ENCODE assay signal across 8 cellular contexts in the genomic region with DNA sequence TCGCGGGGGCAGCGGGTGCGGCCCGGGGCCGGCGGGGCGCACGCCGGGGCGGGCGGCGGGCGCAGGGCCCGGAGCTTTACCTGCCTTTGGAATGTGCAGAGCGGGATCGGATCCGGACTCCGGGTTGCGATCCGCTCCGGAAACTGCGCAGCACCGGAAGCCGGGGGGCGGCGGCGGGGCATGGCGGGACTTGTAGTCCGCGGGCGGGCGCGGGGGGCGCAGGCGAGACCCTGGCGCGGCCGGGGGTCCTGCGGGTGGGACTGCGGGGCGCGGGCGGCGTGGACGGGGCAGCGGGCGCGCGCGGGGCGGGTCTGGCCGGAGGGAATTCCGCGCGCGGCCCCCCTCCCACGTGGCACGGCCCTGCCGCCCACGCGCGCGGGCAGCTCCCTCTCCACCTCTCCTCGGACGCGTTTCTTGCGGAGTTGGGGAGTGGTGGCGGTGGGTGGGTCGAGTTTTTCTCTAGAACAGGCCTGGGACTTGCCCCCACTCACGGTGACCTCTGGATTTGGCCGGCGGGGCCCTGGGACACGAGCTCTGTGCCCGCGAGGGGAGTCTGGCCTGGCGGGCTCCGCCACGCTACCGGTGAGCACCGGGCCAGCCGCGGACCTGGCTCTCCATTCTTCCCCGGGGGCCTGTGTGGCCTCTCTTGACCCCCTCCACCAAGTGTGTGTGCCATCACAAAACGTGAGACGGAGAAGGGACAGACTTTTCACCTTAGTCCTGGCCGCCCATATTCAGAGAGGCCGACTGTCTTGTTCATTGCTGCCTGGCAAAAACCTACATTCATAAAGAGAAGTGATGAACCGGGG. TPM values are rescaled to one million over a fixed set of nuclear protein-coding genes. Genes with fewer than 3 reads are reported as not detected.
DNase-seq lines count a peak whose midpoint lies in the region; ATAC-seq and TF ChIP-seq lines count a peak whose summit lies in the region.

A gene with protein sequence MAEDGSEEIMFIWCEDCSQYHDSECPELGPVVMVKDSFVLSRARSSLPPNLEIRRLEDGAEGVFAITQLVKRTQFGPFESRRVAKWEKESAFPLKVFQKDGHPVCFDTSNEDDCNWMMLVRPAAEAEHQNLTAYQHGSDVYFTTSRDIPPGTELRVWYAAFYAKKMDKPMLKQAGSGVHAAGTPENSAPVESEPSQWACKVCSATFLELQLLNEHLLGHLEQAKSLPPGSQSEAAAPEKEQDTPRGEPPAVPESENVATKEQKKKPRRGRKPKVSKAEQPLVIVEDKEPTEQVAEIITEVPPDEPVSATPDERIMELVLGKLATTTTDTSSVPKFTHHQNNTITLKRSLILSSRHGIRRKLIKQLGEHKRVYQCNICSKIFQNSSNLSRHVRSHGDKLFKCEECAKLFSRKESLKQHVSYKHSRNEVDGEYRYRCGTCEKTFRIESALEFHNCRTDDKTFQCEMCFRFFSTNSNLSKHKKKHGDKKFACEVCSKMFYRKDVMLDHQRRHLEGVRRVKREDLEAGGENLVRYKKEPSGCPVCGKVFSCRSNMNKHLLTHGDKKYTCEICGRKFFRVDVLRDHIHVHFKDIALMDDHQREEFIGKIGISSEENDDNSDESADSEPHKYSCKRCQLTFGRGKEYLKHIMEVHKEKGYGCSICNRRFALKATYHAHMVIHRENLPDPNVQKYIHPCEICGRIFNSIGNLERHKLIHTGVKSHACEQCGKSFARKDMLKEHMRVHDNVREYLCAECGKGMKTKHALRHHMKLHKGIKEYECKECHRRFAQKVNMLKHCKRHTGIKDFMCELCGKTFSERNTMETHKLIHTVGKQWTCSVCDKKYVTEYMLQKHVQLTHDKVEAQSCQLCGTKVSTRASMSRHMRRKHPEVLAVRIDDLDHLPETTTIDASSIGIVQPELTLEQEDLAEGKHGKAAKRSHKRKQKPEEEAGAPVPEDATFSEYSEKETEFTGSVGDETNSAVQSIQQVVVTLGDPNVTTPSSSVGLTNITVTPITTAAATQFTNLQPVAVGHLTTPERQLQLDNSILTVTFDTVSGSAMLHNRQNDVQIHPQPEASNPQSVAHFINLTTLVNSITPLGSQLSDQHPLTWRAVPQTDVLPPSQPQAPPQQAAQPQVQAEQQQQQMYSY (minus strand): TSS at position 155 of the 809 bp plus-strand sequence. CDS start 18,981 bp downstream, outside the sequence.

- no peaks in the 10 kb centered on the region for H3K9me3 ChIP-seq in esophagus (ENCODE audit: control insufficient read depth in 2 of 2, insufficient read depth in 1 of 2, low read depth in 1 of 2, low read length in 1 of 2)

- no peaks in the 10 kb centered on the region for H3K27me3 Mint-ChIP-seq in activated T-cell treated with anti-CD3 and anti-CD28 coated beads, Interleukin-2, amount 50 U/mL, for 24 hours

- H3K9me3 Mint-ChIP-seq in activated T-cell treated with anti-CD3 and anti-CD28 coated beads, Interleukin-2, amount 50 U/mL, for 24 hours: no peaks in the 10 kb centered on the region

- H3K27me3 ChIP-seq in esophagus (ENCODE audit: control insufficient read depth in 1 of 2, insufficient read depth in 2 of 2, low read length in 2 of 2): no peaks in the 10 kb centered on the region

- H3K27ac ChIP-seq in esophagus (ENCODE audit: low read depth in 2 of 2, low read length in 1 of 2): peak within 1 kb of the TSS; percentile 88

- peaks cover 0 to 3% of the 10 kb centered on the region in 2 donors for H3K4me1 ChIP-seq in esophagus (ENCODE audit: control insufficient read depth in 2 of 2, insufficient read depth in 2 of 2, low read length in 1 of 2)

- peaks cover 34% of the 10 kb centered on the region for H3K4me1 Mint-ChIP-seq in activated T-cell treated with anti-CD3 and anti-CD28 coated beads, Interleukin-2, amount 50 U/mL, for 24 hours (ENCODE audit: low read depth)

- H3K36me3 Mint-ChIP-seq in activated T-cell treated with anti-CD3 and anti-CD28 coated beads, Interleukin-2, amount 50 U/mL, for 24 hours (ENCODE audit: low read depth): peaks cover 33% of the 10 kb centered on the region

- whole genome bisulfite sequencing in esophagus, 2 donors: 1 to 2% methylated on average over 40 to 89 of the region's 89 CpGs

- H3K4me3 ChIP-seq in esophagus (ENCODE audit: low read depth in 1 of 2, low read length in 2 of 2): peak within 1 kb of the TSS; percentile 65 to 93

- peak; percentile 54 for ATAC-seq in GM19455 (IDR thresholded peaks at IDR 0.05; ENCODE audit: unreplicated experiment)

- H3K36me3 ChIP-seq in esophagus (ENCODE audit: control insufficient read depth in 2 of 2, insufficient read depth in 2 of 2, low read length in 1 of 2): peaks cover 0 to 7% of the 10 kb centered on the region in 2 donors

- peak within 1 kb of the TSS; percentile 85 for H3K4me3 Mint-ChIP-seq in activated T-cell treated with anti-CD3 and anti-CD28 coated beads, Interleukin-2, amount 50 U/mL, for 24 hours

- DNase-seq in COLO829 (ENCODE audit: low spot score) (peak; percentile 74), HS-27A (ENCODE audit: low read depth) (peak; percentile 26), myocyte (ENCODE audit: low read depth) (peak; percentile 83)
- peak; percentile 93 for DNase-seq in activated T-cell treated with anti-CD3 and anti-CD28 coated beads, Interleukin-2, amount 50 U/mL, for 24 hours
- peak; percentile 70 to 81 for DNase-seq in stimulated activated CD8-positive, alpha-beta memory T cell treated with anti-CD3 and anti-CD28 coated beads, Interleukin-7, amount 100 ng/mL, for 4 hours (ENCODE audit: low read depth in 2 of 2)

- H3K27ac Mint-ChIP-seq in activated T-cell treated with anti-CD3 and anti-CD28 coated beads, Interleukin-2, amount 50 U/mL, for 24 hours: peak within 1 kb of the TSS; percentile 96

TF ChIP-seq in PFSK-1, 5 proteins besides CTCF, POLR2A, EP300 and RAD21:
- TF ChIP-seq, protein P1, sequence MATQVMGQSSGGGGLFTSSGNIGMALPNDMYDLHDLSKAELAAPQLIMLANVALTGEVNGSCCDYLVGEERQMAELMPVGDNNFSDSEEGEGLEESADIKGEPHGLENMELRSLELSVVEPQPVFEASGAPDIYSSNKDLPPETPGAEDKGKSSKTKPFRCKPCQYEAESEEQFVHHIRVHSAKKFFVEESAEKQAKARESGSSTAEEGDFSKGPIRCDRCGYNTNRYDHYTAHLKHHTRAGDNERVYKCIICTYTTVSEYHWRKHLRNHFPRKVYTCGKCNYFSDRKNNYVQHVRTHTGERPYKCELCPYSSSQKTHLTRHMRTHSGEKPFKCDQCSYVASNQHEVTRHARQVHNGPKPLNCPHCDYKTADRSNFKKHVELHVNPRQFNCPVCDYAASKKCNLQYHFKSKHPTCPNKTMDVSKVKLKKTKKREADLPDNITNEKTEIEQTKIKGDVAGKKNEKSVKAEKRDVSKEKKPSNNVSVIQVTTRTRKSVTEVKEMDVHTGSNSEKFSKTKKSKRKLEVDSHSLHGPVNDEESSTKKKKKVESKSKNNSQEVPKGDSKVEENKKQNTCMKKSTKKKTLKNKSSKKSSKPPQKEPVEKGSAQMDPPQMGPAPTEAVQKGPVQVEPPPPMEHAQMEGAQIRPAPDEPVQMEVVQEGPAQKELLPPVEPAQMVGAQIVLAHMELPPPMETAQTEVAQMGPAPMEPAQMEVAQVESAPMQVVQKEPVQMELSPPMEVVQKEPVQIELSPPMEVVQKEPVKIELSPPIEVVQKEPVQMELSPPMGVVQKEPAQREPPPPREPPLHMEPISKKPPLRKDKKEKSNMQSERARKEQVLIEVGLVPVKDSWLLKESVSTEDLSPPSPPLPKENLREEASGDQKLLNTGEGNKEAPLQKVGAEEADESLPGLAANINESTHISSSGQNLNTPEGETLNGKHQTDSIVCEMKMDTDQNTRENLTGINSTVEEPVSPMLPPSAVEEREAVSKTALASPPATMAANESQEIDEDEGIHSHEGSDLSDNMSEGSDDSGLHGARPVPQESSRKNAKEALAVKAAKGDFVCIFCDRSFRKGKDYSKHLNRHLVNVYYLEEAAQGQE (IDR thresholded peaks at IDR 0.05; ENCODE audit: insufficient read depth in 1 of 2, low read depth in 2 of 2, low read length in 2 of 2): no peak
- TF ChIP-seq SIN3A (IDR thresholded peaks at IDR 0.05; ENCODE audit: borderline replicate concordance, insufficient read depth, low read length): no peak
- TF ChIP-seq POLR2AphosphoS5 (IDR thresholded peaks at IDR 0.05; ENCODE audit: low read depth, low read length): no peak
- no peak for TF ChIP-seq FOXP2 (optimal IDR thresholded peaks at IDR 0.05; ENCODE audit: borderline replicate concordance, extremely low read depth, extremely low read length, insufficient read depth)
- 0 out of 2 replicates have a peak, but pooled peaks have one; percentile 41 for TF ChIP-seq TAF1 (IDR thresholded peaks at IDR 0.05; ENCODE audit: borderline replicate concordance, insufficient read depth, low read length)

RNA-seq across cellular contexts. Expression of the gene that starts here (rescaled TPM):
- 9.3 TPM for polyA plus RNA-seq in PFSK-1 (2012; ENCODE audit: insufficient read length, low read depth)
- polyA plus RNA-seq in esophagus: 1 to 10 TPM; 2.2 to 4.4 TPM
- total RNA-seq in myocyte: 6.8 and 10.2 TPM in 2 replicates
- polyA plus RNA-seq in myocyte (2012): 5.8 TPM

Comparison
In these comparisons a context has a peak if more than half of its experiments do, and no peak if none do; other contexts are left out.
1. Peak in every context shown above with its lines: DNase-seq, ATAC-seq, H3K4me3 ChIP-seq and H3K27ac ChIP-seq.
2. DNase-seq: peak in every context shown above with its lines; median percentile 93 in activated T-cell treated with anti-CD3 and anti-CD28 coated beads, Interleukin-2, amount 50 U/mL, for 24 hours; 83 in myocyte; 76 in stimulated activated CD8-positive, alpha-beta memory T cell treated with anti-CD3 and anti-CD28 coated beads, Interleukin-7, amount 100 ng/mL, for 4 hours; 74 in COLO829; 26 in HS-27A.